In genomic region chr14:77598366-77599050, GRCh38 we compare ENCODE assay signal across 9 cellular contexts. TPM values are rescaled to one million over a fixed set of nuclear protein-coding genes. Genes with fewer than 3 reads are reported as not detected.
DNase-seq lines count a peak whose midpoint lies in the region; ATAC-seq and TF ChIP-seq lines count a peak whose summit lies in the region.
"Had no signal": no experiment of that assay in that cellular context is flagged by ENCODE, and none has a peak within 500 bp of the region (broad histone marks: within the 10 kb centered on the region; RNA-seq: fewer than 3 reads in every experiment).

No MANE protein-coding gene starts in this region.

- CTCF ChIA-PET in OCI-LY7 (lab: Charles Lee; ENCODE audit: unreplicated experiment), result no interaction called here

- H4K20me1 ChIP-seq in DOHH2 (ENCODE audit: control insufficient read depth, insufficient read depth, low read depth, low read length) (peaks cover 3% of the 10 kb centered on the region; the same call in 1 of the 2 replicates), OCI-LY7 (ENCODE audit: insufficient read depth, low read length) (0 out of 2 replicates have a peak, but pooled peaks cover 5% of the 10 kb centered on the region)

- H2AFZ ChIP-seq in OCI-LY7 (ENCODE audit: low read length), result no peak overlapping the region

- TF ChIP-seq CTCF in DOHH2 (IDR thresholded peaks at IDR 0.05; ENCODE audit: low read depth, low read length, poor library complexity, severe bottlenecking), result no peak
- TF ChIP-seq CTCF in OCI-LY7 (conservative IDR thresholded peaks at IDR 0.05; ENCODE audit: low read length), result no peak
- no peak for TF ChIP-seq CTCF in choroid plexus epithelial cell (conservative IDR thresholded peaks at IDR 0.05; ENCODE audit: low read depth, low read length)
- no peak for TF ChIP-seq CTCF in neutrophil (IDR thresholded peaks at IDR 0.05)

- in situ Hi-C loops in G401 (cut with HindIII; ENCODE audit: low sequenced_read_pairs), result no loop called here

- no peaks in the 10 kb centered on the region for H3K9me2 ChIP-seq in DOHH2 (replicated peaks; ENCODE audit: control insufficient read depth, low read length)
- H3K9me2 ChIP-seq in OCI-LY7 (ENCODE audit: insufficient read depth, low read length), result no peaks in the 10 kb centered on the region

- H3K36me3 ChIP-seq in DOHH2 (ENCODE audit: control insufficient read depth, low read length) (peaks cover 32% of the 10 kb centered on the region), OCI-LY7 (ENCODE audit: insufficient read depth, low read length) (peaks cover 48% of the 10 kb centered on the region), neutrophil (peaks cover 27% of the 10 kb centered on the region)

- H3K9me3 ChIP-seq in DOHH2 (ENCODE audit: control insufficient read depth, insufficient read depth, low read length), result no peaks in the 10 kb centered on the region
- no peaks in the 10 kb centered on the region for H3K9me3 ChIP-seq in OCI-LY7 (ENCODE audit: low read length)
- no peaks in the 10 kb centered on the region for H3K9me3 ChIP-seq in neutrophil

- H3F3A ChIP-seq in DOHH2 (ENCODE audit: control insufficient read depth, insufficient read depth), result peaks cover 12% of the 10 kb centered on the region

- H3K4me3 ChIP-seq in DOHH2 (ENCODE audit: low read length), result no peak overlapping the region
- peak overlapping the region; percentile 27 for H3K4me3 ChIP-seq in OCI-LY7 (ENCODE audit: low read depth, low read length, poor library complexity, severe bottlenecking)
- no peak overlapping the region for H3K4me3 ChIP-seq in choroid plexus epithelial cell (ENCODE audit: low read depth, low read length)
- no peak overlapping the region for H3K4me3 ChIP-seq in neutrophil (ENCODE audit: low read depth in 1 of 2, low read length in 1 of 2)

- peak overlapping the region; percentile 29 for H3K4me2 ChIP-seq in DOHH2 (ENCODE audit: low read length)
- H3K4me2 ChIP-seq in OCI-LY7 (ENCODE audit: low read length), result peak overlapping the region; percentile 55

- H3K4me1 ChIP-seq in DOHH2 (ENCODE audit: control insufficient read depth, low read length), result peaks cover 77% of the 10 kb centered on the region
- H3K4me1 ChIP-seq in OCI-LY7 (ENCODE audit: insufficient read depth, low read length, poor library complexity, severe bottlenecking), result peaks cover 63% of the 10 kb centered on the region
- peaks cover 18 to 38% of the 10 kb centered on the region in 2 experiments for H3K4me1 ChIP-seq in neutrophil (ENCODE audit: control insufficient read depth in 1 of 2, insufficient read depth in 1 of 2, low read depth in 1 of 2, low read length in 1 of 2)

- no peak for ATAC-seq in GM19455 (IDR thresholded peaks at IDR 0.05; ENCODE audit: unreplicated experiment)
- ATAC-seq: left cardiac atrium had no signal

- no TSS peak for BruUV-seq in OCI-LY7 (replicated peaks; lab: Mats Ljungman, UMichigan)

- intact Hi-C loops in OCI-LY7 (cut with micrococcal nuclease; ENCODE audit: unreplicated experiment), result loop anchor here (10.0 kb wide), 1 partner anchor 564 kb away; no protein-coding TSS in a partner anchor

- POLR2A ChIA-PET in OCI-LY7 (lab: Charles Lee), result interaction anchor here (0.6 to 1.6 kb wide), 5 partner anchors 10 to 1841 kb away, joined by 3 to 6 read pairs (median 3); no protein-coding TSS in a partner anchor

- no peaks in the 10 kb centered on the region for H3K27me3 ChIP-seq in DOHH2 (ENCODE audit: control insufficient read depth, low read length)
- no peaks in the 10 kb centered on the region for H3K27me3 ChIP-seq in neutrophil

- DNase-seq in OCI-LY7 (ENCODE audit: low spot score) (no peak), choroid plexus epithelial cell (ENCODE audit: low read depth) (peak; percentile 14), NCI-H2227 treated with DMSO at 0.1 percent for 48 hours (lab: John Stamatoyannopoulos, UW) (no peak), G401 (ENCODE audit: low spot score) (no peak)
- no peak for DNase-seq in activated CD4-positive, CD25-positive, alpha-beta regulatory T cell treated with anti-CD3 and anti-CD28 coated beads, Interleukin-2, amount 50 U/mL, for 72 hours
- DNase-seq: left cardiac atrium had no signal

- H3K27ac ChIP-seq in DOHH2 (ENCODE audit: low read depth, low read length) (no peak overlapping the region), OCI-LY7 (ENCODE audit: low read depth, low read length, poor library complexity, severe bottlenecking) (no peak overlapping the region), neutrophil (peak overlapping the region; percentile 53)

- H3K79me2 ChIP-seq in DOHH2 (ENCODE audit: control insufficient read depth, low read length), result peaks cover 88% of the 10 kb centered on the region
- peaks cover 80% of the 10 kb centered on the region for H3K79me2 ChIP-seq in OCI-LY7 (ENCODE audit: insufficient read depth, low read depth, low read length)

RNA-seq across cellular contexts. Expression of gene SPTLC2, which starts 17.9 kb away (rescaled TPM):
- total RNA-seq in OCI-LY7 (2014; rRNA removed; shearing (Covaris generic)), result 14.7 and 19.6 TPM in 2 replicates
- total RNA-seq in OCI-LY7 (2022), result 36.8 and 45.1 TPM in 2 replicates
- 17.9 and 20.6 TPM in 2 replicates for total RNA-seq in G401 (2014; rRNA removed; shearing (Covaris generic))
